Comparison of ENCODE assay signal across 8 cellular contexts in the genomic region with DNA sequence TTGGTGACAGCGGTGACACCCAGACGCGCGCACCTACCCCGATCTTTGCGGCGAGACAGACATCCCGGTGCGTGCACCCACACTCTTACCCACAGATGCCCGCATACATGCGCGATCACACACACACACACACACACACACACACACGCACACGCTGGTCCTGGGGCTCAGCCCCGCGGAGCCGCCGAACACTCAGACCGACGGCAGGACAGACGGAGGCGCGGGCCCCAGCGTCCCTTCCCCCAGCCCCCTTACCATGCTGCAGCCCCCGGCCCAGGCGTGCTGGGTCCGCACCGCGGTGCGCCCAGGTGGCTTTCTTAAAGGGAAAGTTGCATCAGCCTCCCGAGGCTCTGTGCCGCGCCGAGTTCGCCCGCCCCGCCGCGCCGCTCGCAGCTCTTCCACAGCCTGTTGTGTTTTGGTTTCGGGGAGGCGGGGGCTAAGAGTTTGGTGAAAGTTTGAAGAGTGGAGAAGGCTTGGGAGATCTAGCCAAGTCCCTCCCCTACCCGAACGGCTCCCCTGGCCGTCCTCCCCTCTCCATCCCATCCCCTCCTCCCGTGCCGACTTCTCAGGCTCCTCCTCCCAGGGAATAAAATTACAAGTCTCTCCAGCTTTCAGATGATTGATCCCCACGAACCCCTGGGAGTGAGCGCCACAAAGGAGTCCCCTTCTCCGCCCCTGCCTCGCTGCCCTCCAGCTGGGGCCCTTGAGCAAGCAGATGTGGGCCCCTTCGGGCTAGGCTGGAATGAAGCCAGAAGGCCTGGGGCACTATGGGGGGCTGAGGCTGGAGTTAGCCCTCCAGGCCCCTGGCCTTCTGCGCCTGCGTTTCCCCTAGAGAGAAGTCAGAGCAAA. TPM values are rescaled to one million over a fixed set of nuclear protein-coding genes. Genes with fewer than 3 reads are reported as not detected.
A peak's percentile ranks its signal among the peaks of the same experiment; 100 is the strongest.
DNase-seq lines count a peak whose midpoint lies in the region; ATAC-seq and TF ChIP-seq lines count a peak whose summit lies in the region.

A gene (minus strand): TSS at position 412 of the 849 bp plus-strand sequence. CDS start 7,185 bp downstream, outside the sequence.

- peak within 1 kb of the TSS; percentile 72 for H3K4me3 ChIP-seq in GM12864 (ENCODE audit: low read depth, low read length)
- H3K4me3 ChIP-seq in fibroblast of pulmonary artery (replicated peaks; ENCODE audit: low read depth, low read length) = peak within 1 kb of the TSS; percentile 73
- H3K4me3 ChIP-seq in neuron (ENCODE audit: low read length) = peak within 1 kb of the TSS; percentile 71
- H3K4me3 ChIP-seq in tibial nerve = peak within 1 kb of the TSS; percentile 56 to 81 (median 70)

- H3K27me3 ChIP-seq in neuron (ENCODE audit: insufficient read depth, low read length) (peaks cover 2% of the 10 kb centered on the region), tibial nerve (no peaks in the 10 kb centered on the region)

- peaks cover 25% of the 10 kb centered on the region for H3K4me1 ChIP-seq in neuron (ENCODE audit: insufficient read depth, low read length)
- H3K4me1 ChIP-seq in tibial nerve = peaks cover 0 to 46% (median 18%) of the 10 kb centered on the region in 4 donors

- peak within 1 kb of the TSS; percentile 58 to 90 (median 84) for H3K27ac ChIP-seq in tibial nerve

- H3K4me3 Mint-ChIP-seq in activated T-helper 1 cell treated with anti-CD3 and anti-CD28 coated beads, Interleukin-12 subunit alpha, Interleukin-12 subunit beta, Interleukin-2, Interleukin-4 antibody, amounts not matched to agents 30 ng/mL and 10 ng/mL and 1 ng/mL, durations not matched to agents 14 hours and 24 hours and 36 hours = peak within 1 kb of the TSS; percentile 87

- DNase-seq in GM12864 (ENCODE audit: low read depth) (no peak), NCI-H69 (lab: John Stamatoyannopoulos, UW) (peak; percentile 75), fibroblast of pulmonary artery (ENCODE audit: low read depth) (peak; percentile 72), tibial nerve (ENCODE audit: low spot score in 2 of 2) (peak in 1 of 2 donors; percentile 18), NK-92 (lab: John Stamatoyannopoulos, UW; ENCODE audit: unreplicated experiment) (no peak)
- DNase-seq in activated T-helper 1 cell treated with anti-CD3 and anti-CD28 coated beads, Interleukin-12 subunit alpha, Interleukin-12 subunit beta, Interleukin-2, Interleukin-4 antibody, amounts not matched to agents 30 ng/mL and 10 ng/mL and 1 ng/mL, durations not matched to agents 14 hours and 24 hours and 36 hours (ENCODE audit: low spot score) = peak; percentile 34

- H3K36me3 ChIP-seq in neuron (ENCODE audit: insufficient read depth, low read length) = no peaks in the 10 kb centered on the region
- H3K36me3 ChIP-seq in tibial nerve = no peaks in the 10 kb centered on the region

- intact Hi-C loops in activated T-helper 1 cell treated with anti-CD3 and anti-CD28 coated beads, Interleukin-12 subunit alpha, Interleukin-12 subunit beta, Interleukin-2, Interleukin-4 antibody, amounts not matched to agents 30 ng/mL and 10 ng/mL and 1 ng/mL, durations not matched to agents 14 hours and 24 hours and 36 hours (cut with micrococcal nuclease) = loop anchor here (2.0 to 5.0 kb wide), 2 partner anchors 182 to 981 kb away; a partner anchor contains a TSS

- no peak for ATAC-seq in HG03108 (IDR thresholded peaks at IDR 0.05; ENCODE audit: unreplicated experiment)

- no peak for TF ChIP-seq POLR2A in tibial nerve (IDR thresholded peaks at IDR 0.05)

- peak within 1 kb of the TSS; percentile 55 for H2AFZ ChIP-seq in neuron (ENCODE audit: low read depth, low read length)

- peak within 1 kb of the TSS; percentile 64 for H3K27ac Mint-ChIP-seq in activated T-helper 1 cell treated with anti-CD3 and anti-CD28 coated beads, Interleukin-12 subunit alpha, Interleukin-12 subunit beta, Interleukin-2, Interleukin-4 antibody, amounts not matched to agents 30 ng/mL and 10 ng/mL and 1 ng/mL, durations not matched to agents 14 hours and 24 hours and 36 hours

- 3 to 8% methylated on average over 20 to 26 of the region's 55 CpGs for WGBS in tibial nerve, 2 donors

- peaks cover 2% of the 10 kb centered on the region for H3K27me3 Mint-ChIP-seq in activated T-helper 1 cell treated with anti-CD3 and anti-CD28 coated beads, Interleukin-12 subunit alpha, Interleukin-12 subunit beta, Interleukin-2, Interleukin-4 antibody, amounts not matched to agents 30 ng/mL and 10 ng/mL and 1 ng/mL, durations not matched to agents 14 hours and 24 hours and 36 hours (ENCODE audit: insufficient read depth)

- no peak for TF ChIP-seq EP300 in tibial nerve (IDR thresholded peaks at IDR 0.05)

- no peaks in the 10 kb centered on the region for H3K9me3 ChIP-seq in neuron (ENCODE audit: low read length)
- H3K9me3 ChIP-seq in tibial nerve = no peaks in the 10 kb centered on the region

- peaks cover 30% of the 10 kb centered on the region for H3K4me1 Mint-ChIP-seq in activated T-helper 1 cell treated with anti-CD3 and anti-CD28 coated beads, Interleukin-12 subunit alpha, Interleukin-12 subunit beta, Interleukin-2, Interleukin-4 antibody, amounts not matched to agents 30 ng/mL and 10 ng/mL and 1 ng/mL, durations not matched to agents 14 hours and 24 hours and 36 hours (ENCODE audit: low read depth)

- TF ChIP-seq CTCF in GM12864 (IDR thresholded peaks at IDR 0.05; ENCODE audit: low read depth, low read length, missing control alignments) = no peak
- TF ChIP-seq CTCF in fibroblast of pulmonary artery (IDR thresholded peaks at IDR 0.05; ENCODE audit: low read length, missing control alignments) = no peak
- no peak for TF ChIP-seq CTCF in tibial nerve (IDR thresholded peaks at IDR 0.05)

- no peaks in the 10 kb centered on the region for H3K9me3 Mint-ChIP-seq in activated T-helper 1 cell treated with anti-CD3 and anti-CD28 coated beads, Interleukin-12 subunit alpha, Interleukin-12 subunit beta, Interleukin-2, Interleukin-4 antibody, amounts not matched to agents 30 ng/mL and 10 ng/mL and 1 ng/mL, durations not matched to agents 14 hours and 24 hours and 36 hours

- H3K36me3 Mint-ChIP-seq in activated T-helper 1 cell treated with anti-CD3 and anti-CD28 coated beads, Interleukin-12 subunit alpha, Interleukin-12 subunit beta, Interleukin-2, Interleukin-4 antibody, amounts not matched to agents 30 ng/mL and 10 ng/mL and 1 ng/mL, durations not matched to agents 14 hours and 24 hours and 36 hours (ENCODE audit: low read depth) = peaks cover 2% of the 10 kb centered on the region

RNA-seq across cellular contexts. Expression of the gene that starts here (rescaled TPM):
- total RNA-seq in activated T-helper 1 cell treated with anti-CD3 and anti-CD28 coated beads, Interleukin-12 subunit alpha, Interleukin-12 subunit beta, Interleukin-2, Interleukin-4 antibody, amounts not matched to agents 30 ng/mL and 10 ng/mL and 1 ng/mL, durations not matched to agents 14 hours and 24 hours and 36 hours = 7.0 and 7.4 TPM in 2 replicates
- 1 to 10 TPM in 1 of 4 donors, under 1 TPM in 3; 0.42 to 1.8 (median 0.83) TPM for total RNA-seq in tibial nerve

Comparison
In these comparisons a context has a peak if more than half of its experiments do, and no peak if none do; other contexts are left out.
1. DNase-seq: peak in NCI-H69 (single experiment), activated T-helper 1 cell treated with anti-CD3 and anti-CD28 coated beads, Interleukin-12 subunit alpha, Interleukin-12 subunit beta, Interleukin-2, Interleukin-4 antibody, amounts not matched to agents 30 ng/mL and 10 ng/mL and 1 ng/mL, durations not matched to agents 14 hours and 24 hours and 36 hours (single experiment) and fibroblast of pulmonary artery (single experiment); none in GM12864 (single experiment) and NK-92 (single experiment).
2. Peak in every context shown above with its lines, with median percentiles within 50 percentile points of each other: H3K4me3 ChIP-seq.